ENCODE assay signal across 41 cellular contexts in the genomic region with DNA sequence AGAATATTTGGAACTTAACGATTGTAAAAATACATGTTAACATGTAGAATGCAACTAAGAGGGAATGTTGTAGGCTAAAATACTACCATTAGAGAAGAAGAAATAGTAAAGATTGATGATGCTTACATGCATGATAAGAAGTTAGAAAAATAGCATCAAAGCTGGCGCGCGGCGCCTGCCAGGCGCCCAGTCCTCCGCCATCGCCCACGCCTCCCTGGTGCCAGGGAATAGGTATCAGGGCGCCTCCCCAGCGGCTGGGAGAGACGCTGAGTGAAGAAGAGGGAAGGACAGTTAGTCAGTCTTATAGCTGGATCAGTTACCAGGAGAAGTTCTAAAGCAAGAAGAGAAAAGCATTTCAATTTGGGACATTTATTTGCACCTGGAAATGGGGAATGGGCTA. TPM values are rescaled to one million over a fixed set of nuclear protein-coding genes. Genes with fewer than 3 reads are reported as not detected.
"Had no signal": no experiment of that assay in that cellular context is flagged by ENCODE, and none has a peak within 500 bp of the region (broad histone marks: within the 10 kb centered on the region; RNA-seq: fewer than 3 reads in every experiment).

No MANE protein-coding gene starts in this region.

- H3K9me3 Mint-ChIP-seq: activated naive CD4-positive, alpha-beta T cell treated with anti-CD3 and anti-CD28 coated beads for 36 hours; activated naive CD4-positive, alpha-beta T cell treated with anti-CD3 and anti-CD28 coated beads, Interleukin-2, amount 10 ng/mL, durations not matched to agents 7 days and 5 days; activated naive CD4-positive, alpha-beta T cell treated with anti-CD3 and anti-CD28 coated beads, Interleukin-2, amount 50 U/mL, for 24 hours; activated naive CD4-positive, alpha-beta T cell treated with anti-CD3 and anti-CD28 coated beads, Interleukin-2, amount 50 U/mL, for 72 hours; activated naive CD8-positive, alpha-beta T cell treated with anti-CD3 and anti-CD28 coated beads for 36 hours; activated naive CD8-positive, alpha-beta T cell treated with anti-CD3 and anti-CD28 coated beads, Interleukin-2, amount 10 ng/mL, durations not matched to agents 7 days and 5 days; activated naive CD8-positive, alpha-beta T cell treated with anti-CD3 and anti-CD28 coated beads, Interleukin-2, amount 50 U/mL, for 24 hours; activated T-cell treated with anti-CD3 and anti-CD28 coated beads, Interleukin-2, amount 50 U/mL, for 24 hours; activated T-cell treated with anti-CD3 and anti-CD28 coated beads, Interleukin-2, amount 50 U/mL, for 4 hours; activated T-cell treated with anti-CD3 and anti-CD28 coated beads, Interleukin-2, amount 50 U/mL, for 72 hours; activated T-helper 1 cell treated with anti-CD3 and anti-CD28 coated beads, Interleukin-12 subunit alpha, Interleukin-12 subunit beta, Interleukin-2, Interleukin-4 antibody, amounts not matched to agents 30 ng/mL and 10 ng/mL and 1 ng/mL, durations not matched to agents 14 hours and 24 hours and 36 hours; activated T-helper 17 cell treated with anti-CD3 and anti-CD28 coated beads, Interleukin-2, amount 50 U/mL, for 72 hours; activated T-helper 2 cell treated with anti-CD3 and anti-CD28 coated beads, Interferon-gamma antibody, Interleukin-2, Interleukin-4, amounts not matched to agents 10 μg/mL and 5 μg/mL and 100 μg/mL, durations not matched to agents 14 hours and 24 hours and 36 hours; central memory CD8-positive, alpha-beta T cell had no signal

- H3K36me3 ChIP-seq: adrenal gland, brain microvascular endothelial cell, breast epithelium had no signal

- H3K9me3 ChIP-seq: adrenal gland, ascending aorta, body of pancreas, breast epithelium had no signal

- DNase-seq: activated effector memory CD4-positive, alpha-beta T cell treated with anti-CD3 and anti-CD28 coated beads, Interleukin-2, amount 50 U/mL, for 16 hours; activated effector memory CD4-positive, alpha-beta T cell treated with Interleukin-2 at 50 U/mL for 16 hours; activated gamma-delta T cell; activated gamma-delta T cell treated with Interleukin-2 at 50 U/mL for 16 hours; activated naive CD4-positive, alpha-beta T cell; activated naive CD4-positive, alpha-beta T cell treated with anti-CD3 and anti-CD28 coated beads for 36 hours; activated naive CD4-positive, alpha-beta T cell treated with anti-CD3 and anti-CD28 coated beads, Interleukin-2, amount 10 ng/mL, durations not matched to agents 7 days and 5 days; activated naive CD4-positive, alpha-beta T cell treated with anti-CD3 and anti-CD28 coated beads, Interleukin-2, amount 50 U/mL, for 16 hours; activated naive CD4-positive, alpha-beta T cell treated with Interleukin-2 at 50 U/mL for 16 hours; activated naive CD8-positive, alpha-beta T cell treated with anti-CD3 and anti-CD28 coated beads for 36 hours; activated naive CD8-positive, alpha-beta T cell treated with anti-CD3 and anti-CD28 coated beads, Interleukin-2, amount 10 ng/mL, durations not matched to agents 7 days and 5 days; activated naive CD8-positive, alpha-beta T cell treated with anti-CD3 and anti-CD28 coated beads, Interleukin-2, amount 50 U/mL, for 24 hours; activated T-cell treated with anti-CD3 and anti-CD28 coated beads, Interleukin-2, amount 50 U/mL, for 1 hour; activated T-cell treated with anti-CD3 and anti-CD28 coated beads, Interleukin-2, amount 50 U/mL, for 24 hours; activated T-cell treated with anti-CD3 and anti-CD28 coated beads, Interleukin-2, amount 50 U/mL, for 4 hours; activated T-cell treated with anti-CD3 and anti-CD28 coated beads, Interleukin-2, amount 50 U/mL, for 48 hours; activated T-cell treated with anti-CD3 and anti-CD28 coated beads, Interleukin-2, amount 50 U/mL, for 72 hours; adrenal gland; amniotic stem cell; amygdala; anterior cingulate cortex; aorta; body of pancreas; brain microvascular endothelial cell; caudate nucleus; central memory CD4-positive, alpha-beta T cell; cerebellar nuclear complex had no signal

- ATAC-seq: activated naive CD4-positive, alpha-beta T cell treated with anti-CD3 and anti-CD28 coated beads, Interleukin-2, amount 50 U/mL, for 72 hours; activated naive CD8-positive, alpha-beta T cell treated with anti-CD3 and anti-CD28 coated beads, Interleukin-2, amount 50 U/mL, for 24 hours; activated T-cell treated with anti-CD3 and anti-CD28 coated beads, Interleukin-2, amount 50 U/mL, for 4 hours; activated T-cell treated with anti-CD3 and anti-CD28 coated beads, Interleukin-2, amount 50 U/mL, for 72 hours; activated T-helper 17 cell treated with anti-CD3 and anti-CD28 coated beads, Interleukin-2, amount 50 U/mL, for 72 hours; body of pancreas had no signal

- H3K4me3 ChIP-seq: adrenal gland, ascending aorta, body of pancreas, breast epithelium, cardiac muscle cell had no signal

- H3K4me1 ChIP-seq: adrenal gland, ascending aorta, body of pancreas, breast epithelium had no signal

- H3K27ac Mint-ChIP-seq: activated naive CD4-positive, alpha-beta T cell treated with anti-CD3 and anti-CD28 coated beads for 36 hours; activated naive CD4-positive, alpha-beta T cell treated with anti-CD3 and anti-CD28 coated beads, Interleukin-2, amount 10 ng/mL, durations not matched to agents 7 days and 5 days; activated naive CD4-positive, alpha-beta T cell treated with anti-CD3 and anti-CD28 coated beads, Interleukin-2, amount 50 U/mL, for 24 hours; activated naive CD4-positive, alpha-beta T cell treated with anti-CD3 and anti-CD28 coated beads, Interleukin-2, amount 50 U/mL, for 72 hours; activated naive CD8-positive, alpha-beta T cell; activated naive CD8-positive, alpha-beta T cell treated with anti-CD3 and anti-CD28 coated beads for 36 hours; activated naive CD8-positive, alpha-beta T cell treated with anti-CD3 and anti-CD28 coated beads, Interleukin-2, amount 10 ng/mL, durations not matched to agents 7 days and 5 days; activated naive CD8-positive, alpha-beta T cell treated with anti-CD3 and anti-CD28 coated beads, Interleukin-2, amount 50 U/mL, for 24 hours; activated T-cell treated with anti-CD3 and anti-CD28 coated beads, Interleukin-2, amount 50 U/mL, for 24 hours; activated T-cell treated with anti-CD3 and anti-CD28 coated beads, Interleukin-2, amount 50 U/mL, for 72 hours; activated T-helper 1 cell treated with anti-CD3 and anti-CD28 coated beads, Interleukin-12 subunit alpha, Interleukin-12 subunit beta, Interleukin-2, Interleukin-4 antibody, amounts not matched to agents 30 ng/mL and 10 ng/mL and 1 ng/mL, durations not matched to agents 14 hours and 24 hours and 36 hours; activated T-helper 17 cell treated with anti-CD3 and anti-CD28 coated beads, Interleukin-2, amount 50 U/mL, for 72 hours; activated T-helper 2 cell treated with anti-CD3 and anti-CD28 coated beads, Interferon-gamma antibody, Interleukin-2, Interleukin-4, amounts not matched to agents 10 μg/mL and 5 μg/mL and 100 μg/mL, durations not matched to agents 14 hours and 24 hours and 36 hours; brain had no signal

- H3K27me3 Mint-ChIP-seq: activated naive CD4-positive, alpha-beta T cell treated with anti-CD3 and anti-CD28 coated beads, Interleukin-2, amount 50 U/mL, for 24 hours; activated naive CD8-positive, alpha-beta T cell treated with anti-CD3 and anti-CD28 coated beads for 36 hours had no signal

- H3K27me3 ChIP-seq: adrenal gland, ascending aorta, body of pancreas, brain microvascular endothelial cell, breast epithelium, cardiac muscle cell had no signal

- H3K4me1 Mint-ChIP-seq: activated naive CD4-positive, alpha-beta T cell treated with anti-CD3 and anti-CD28 coated beads, Interleukin-2, amount 10 ng/mL, durations not matched to agents 7 days and 5 days; activated naive CD4-positive, alpha-beta T cell treated with anti-CD3 and anti-CD28 coated beads, Interleukin-2, amount 50 U/mL, for 24 hours; activated naive CD8-positive, alpha-beta T cell treated with anti-CD3 and anti-CD28 coated beads for 36 hours; activated naive CD8-positive, alpha-beta T cell treated with anti-CD3 and anti-CD28 coated beads, Interleukin-2, amount 10 ng/mL, durations not matched to agents 7 days and 5 days; activated naive CD8-positive, alpha-beta T cell treated with anti-CD3 and anti-CD28 coated beads, Interleukin-2, amount 50 U/mL, for 24 hours; activated T-helper 17 cell treated with anti-CD3 and anti-CD28 coated beads, Interleukin-2, amount 50 U/mL, for 72 hours; brain; central memory CD8-positive, alpha-beta T cell had no signal

- H3K36me3 Mint-ChIP-seq: activated naive CD4-positive, alpha-beta T cell treated with anti-CD3 and anti-CD28 coated beads, Interleukin-2, amount 10 ng/mL, durations not matched to agents 7 days and 5 days; activated naive CD4-positive, alpha-beta T cell treated with anti-CD3 and anti-CD28 coated beads, Interleukin-2, amount 50 U/mL, for 24 hours; activated naive CD4-positive, alpha-beta T cell treated with anti-CD3 and anti-CD28 coated beads, Interleukin-2, amount 50 U/mL, for 72 hours; activated naive CD8-positive, alpha-beta T cell; activated naive CD8-positive, alpha-beta T cell treated with anti-CD3 and anti-CD28 coated beads for 36 hours; activated naive CD8-positive, alpha-beta T cell treated with anti-CD3 and anti-CD28 coated beads, Interleukin-2, amount 10 ng/mL, durations not matched to agents 7 days and 5 days had no signal

- FAIRE-seq: astrocyte, bronchial epithelial cell had no signal

- H3K4me3 Mint-ChIP-seq: activated naive CD4-positive, alpha-beta T cell treated with anti-CD3 and anti-CD28 coated beads for 36 hours; activated naive CD4-positive, alpha-beta T cell treated with anti-CD3 and anti-CD28 coated beads, Interleukin-2, amount 10 ng/mL, durations not matched to agents 7 days and 5 days; activated naive CD4-positive, alpha-beta T cell treated with anti-CD3 and anti-CD28 coated beads, Interleukin-2, amount 50 U/mL, for 24 hours; activated naive CD8-positive, alpha-beta T cell; activated naive CD8-positive, alpha-beta T cell treated with anti-CD3 and anti-CD28 coated beads for 36 hours; activated naive CD8-positive, alpha-beta T cell treated with anti-CD3 and anti-CD28 coated beads, Interleukin-2, amount 10 ng/mL, durations not matched to agents 7 days and 5 days; activated naive CD8-positive, alpha-beta T cell treated with anti-CD3 and anti-CD28 coated beads, Interleukin-2, amount 50 U/mL, for 24 hours; activated T-cell treated with anti-CD3 and anti-CD28 coated beads, Interleukin-2, amount 50 U/mL, for 24 hours; activated T-cell treated with anti-CD3 and anti-CD28 coated beads, Interleukin-2, amount 50 U/mL, for 4 hours; activated T-cell treated with anti-CD3 and anti-CD28 coated beads, Interleukin-2, amount 50 U/mL, for 72 hours; activated T-helper 1 cell treated with anti-CD3 and anti-CD28 coated beads, Interleukin-12 subunit alpha, Interleukin-12 subunit beta, Interleukin-2, Interleukin-4 antibody, amounts not matched to agents 30 ng/mL and 10 ng/mL and 1 ng/mL, durations not matched to agents 14 hours and 24 hours and 36 hours; activated T-helper 17 cell treated with anti-CD3 and anti-CD28 coated beads, Interleukin-2, amount 50 U/mL, for 72 hours; brain; central memory CD8-positive, alpha-beta T cell had no signal

- H3K27ac ChIP-seq: adrenal gland, ascending aorta, body of pancreas, brain microvascular endothelial cell, breast epithelium, cardiac muscle cell had no signal

RNA-seq across cellular contexts. Expression of a gene that starts 36.0 kb away (rescaled TPM):
- total RNA-seq: activated T-cell treated with anti-CD3 and anti-CD28 coated beads, Interleukin-2, amount 50 U/mL, for 4 hours; activated T-helper 2 cell treated with anti-CD3 and anti-CD28 coated beads, Interferon-gamma antibody, Interleukin-2, Interleukin-4, amounts not matched to agents 10 μg/mL and 5 μg/mL and 100 μg/mL, durations not matched to agents 14 hours and 24 hours and 36 hours; cardiac septum had no signal
